In the genomic region with DNA sequence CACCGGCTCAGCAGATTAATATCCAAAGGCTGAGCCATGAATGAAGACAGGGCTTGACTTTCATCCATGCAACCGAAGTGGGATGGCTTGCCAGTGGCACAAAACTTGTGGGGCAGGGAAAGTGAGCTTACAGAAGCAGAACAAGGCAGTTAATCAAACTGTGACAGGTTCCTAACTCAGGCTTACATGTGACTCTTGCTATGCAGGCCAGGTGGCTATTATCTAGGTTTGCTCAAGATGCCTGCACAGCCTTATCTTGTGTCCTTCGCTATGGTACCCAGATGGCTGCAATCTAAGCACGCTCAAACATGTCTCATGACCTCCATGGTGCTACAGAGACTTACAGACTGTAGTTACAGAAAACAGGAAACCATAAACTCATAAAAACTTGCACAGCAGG, we compare ENCODE assay signal across 27 cellular contexts. TPM values are rescaled to one million over a fixed set of nuclear protein-coding genes. Genes with fewer than 3 reads are reported as not detected.
"Had no signal": no experiment of that assay in that cellular context is flagged by ENCODE, and none has a peak within 500 bp of the region (broad histone marks: within the 10 kb centered on the region; RNA-seq: fewer than 3 reads in every experiment).

No MANE protein-coding gene starts in this region.

- H3K36me3 ChIP-seq: adrenal gland, breast epithelium, WERI-Rb-1 had no signal

- DNase-seq: activated CD4-positive, alpha-beta memory T cell treated with anti-CD3 and anti-CD28 coated beads, Interleukin-2, amount 10 ng/mL, durations not matched to agents 7 days and 5 days; activated CD4-positive, alpha-beta T cell treated with anti-CD3 and anti-CD28 coated beads for 36 hours; activated CD4-positive, alpha-beta T cell treated with anti-CD3 and anti-CD28 coated beads, Interleukin-2, amount 50 U/mL, for 1 hour; activated naive CD4-positive, alpha-beta T cell treated with anti-CD3 and anti-CD28 coated beads, Interleukin-2, amount 50 U/mL, for 16 hours; activated naive CD8-positive, alpha-beta T cell treated with anti-CD3 and anti-CD28 coated beads, Interleukin-2, amount 10 ng/mL, durations not matched to agents 7 days and 5 days; activated T-cell treated with anti-CD3 and anti-CD28 coated beads, Interleukin-2, amount 50 U/mL, for 72 hours; adrenal gland; anterior cingulate cortex; central memory CD4-positive, alpha-beta T cell; KG1; NCI-H1092; NCI-H1417; NCI-H1930; NCI-H2171; NCI-H226; NCI-H526; NCI-H774; SIG-M5; T-cell; T-helper 2 cell; WERI-Rb-1 had no signal

- H3K4me1 Mint-ChIP-seq: activated CD4-positive, alpha-beta memory T cell treated with anti-CD3 and anti-CD28 coated beads, Interleukin-2, amount 10 ng/mL, durations not matched to agents 7 days and 5 days; activated CD4-positive, alpha-beta T cell treated with anti-CD3 and anti-CD28 coated beads for 36 hours; activated naive CD8-positive, alpha-beta T cell treated with anti-CD3 and anti-CD28 coated beads, Interleukin-2, amount 10 ng/mL, durations not matched to agents 7 days and 5 days; T-cell had no signal

- H3K4me3 Mint-ChIP-seq: activated CD4-positive, alpha-beta memory T cell treated with anti-CD3 and anti-CD28 coated beads, Interleukin-2, amount 10 ng/mL, durations not matched to agents 7 days and 5 days; activated CD4-positive, alpha-beta T cell treated with anti-CD3 and anti-CD28 coated beads for 36 hours; activated naive CD8-positive, alpha-beta T cell treated with anti-CD3 and anti-CD28 coated beads, Interleukin-2, amount 10 ng/mL, durations not matched to agents 7 days and 5 days; activated T-cell treated with anti-CD3 and anti-CD28 coated beads, Interleukin-2, amount 50 U/mL, for 72 hours; T-cell had no signal

- H3K4me1 ChIP-seq: adrenal gland, breast epithelium had no signal

- H3K9me3 ChIP-seq: adrenal gland, breast epithelium had no signal

- H3K27me3 Mint-ChIP-seq: activated CD4-positive, alpha-beta memory T cell treated with anti-CD3 and anti-CD28 coated beads, Interleukin-2, amount 10 ng/mL, durations not matched to agents 7 days and 5 days; activated naive CD8-positive, alpha-beta T cell treated with anti-CD3 and anti-CD28 coated beads, Interleukin-2, amount 10 ng/mL, durations not matched to agents 7 days and 5 days; T-cell had no signal

- H3K4me3 ChIP-seq: adrenal gland, breast epithelium had no signal

- H3K27me3 ChIP-seq: adrenal gland, breast epithelium had no signal

- H3K27ac Mint-ChIP-seq: activated CD4-positive, alpha-beta memory T cell treated with anti-CD3 and anti-CD28 coated beads, Interleukin-2, amount 10 ng/mL, durations not matched to agents 7 days and 5 days; activated CD4-positive, alpha-beta T cell treated with anti-CD3 and anti-CD28 coated beads for 36 hours; activated naive CD8-positive, alpha-beta T cell treated with anti-CD3 and anti-CD28 coated beads, Interleukin-2, amount 10 ng/mL, durations not matched to agents 7 days and 5 days; activated T-cell treated with anti-CD3 and anti-CD28 coated beads, Interleukin-2, amount 50 U/mL, for 72 hours; activated T-helper 2 cell treated with anti-CD3 and anti-CD28 coated beads, Interferon-gamma antibody, Interleukin-2, Interleukin-4, amounts not matched to agents 10 μg/mL and 5 μg/mL and 100 μg/mL, durations not matched to agents 14 hours and 24 hours and 36 hours; T-cell had no signal

- H3K27ac ChIP-seq: adrenal gland, breast epithelium, WERI-Rb-1 had no signal

- H3K36me3 Mint-ChIP-seq: activated naive CD8-positive, alpha-beta T cell treated with anti-CD3 and anti-CD28 coated beads, Interleukin-2, amount 10 ng/mL, durations not matched to agents 7 days and 5 days; T-cell had no signal

- ATAC-seq: activated CD4-positive, alpha-beta T cell treated with anti-CD3 and anti-CD28 coated beads for 36 hours; activated T-cell treated with anti-CD3 and anti-CD28 coated beads, Interleukin-2, amount 50 U/mL, for 72 hours; T-cell had no signal

RNA-seq across cellular contexts. Expression of gene DNAH9, which starts 8.6 kb away (rescaled TPM):
- total RNA-seq: activated CD4-positive, alpha-beta memory T cell treated with anti-CD3 and anti-CD28 coated beads, Interleukin-2, amount 10 ng/mL, durations not matched to agents 7 days and 5 days; activated CD4-positive, alpha-beta T cell treated with anti-CD3 and anti-CD28 coated beads for 36 hours; activated CD8-positive, alpha-beta memory T cell treated with anti-CD3 and anti-CD28 coated beads for 36 hours; activated naive CD8-positive, alpha-beta T cell treated with anti-CD3 and anti-CD28 coated beads, Interleukin-2, amount 10 ng/mL, durations not matched to agents 7 days and 5 days; activated T-cell treated with anti-CD3 and anti-CD28 coated beads, Interleukin-2, amount 50 U/mL, for 72 hours; activated T-helper 2 cell treated with anti-CD3 and anti-CD28 coated beads, Interferon-gamma antibody, Interleukin-2, Interleukin-4, amounts not matched to agents 10 μg/mL and 5 μg/mL and 100 μg/mL, durations not matched to agents 14 hours and 24 hours and 36 hours; M059J; NCI-H460; OCI-LY7; T-cell had no signal
